In genomic region chr3:25787689-25788088, GRCh38 we compare ENCODE assay signal across 24 cellular contexts. TPM values are rescaled to one million over a fixed set of nuclear protein-coding genes. Genes with fewer than 3 reads are reported as not detected.
A peak's percentile ranks its signal among the peaks of the same experiment; 100 is the strongest.
DNase-seq lines count a peak whose midpoint lies in the region; ATAC-seq and TF ChIP-seq lines count a peak whose summit lies in the region.
"Had no signal": no experiment of that assay in that cellular context is flagged by ENCODE, and none has a peak within 500 bp of the region (broad histone marks: within the 10 kb centered on the region; RNA-seq: fewer than 3 reads in every experiment).

No MANE protein-coding gene starts in this region.

- H3K9ac ChIP-seq in BLaER1 treated with 17β-estradiol and CSF1 and Interleukin-3, amounts not matched to agents 10 nM and 100 nM: no peak overlapping the region
- H3K9ac ChIP-seq in DND-41 (ENCODE audit: low read depth, low read length): no peak overlapping the region
- H3K9ac ChIP-seq in SU-DHL-6 (ENCODE audit: low read length): no peak overlapping the region
- H3K9ac ChIP-seq: GM23248 had no signal

- H3K9me2 ChIP-seq in SU-DHL-6 (replicated peaks; ENCODE audit: insufficient read depth, low read length): no peaks in the 10 kb centered on the region

- no peaks in the 10 kb centered on the region for H3K9me3 ChIP-seq in BLaER1 treated with 17β-estradiol and CSF1 and Interleukin-3, amounts not matched to agents 10 nM and 100 nM (replicated peaks in 1 of 11)
- H3K9me3 ChIP-seq in DND-41 (ENCODE audit: insufficient read depth, low read length, severe bottlenecking): no peaks in the 10 kb centered on the region
- H3K9me3 ChIP-seq in SU-DHL-6 (ENCODE audit: insufficient read depth, low read length): no peaks in the 10 kb centered on the region
- no peaks in the 10 kb centered on the region for H3K9me3 ChIP-seq in naive thymus-derived CD4-positive, alpha-beta T cell (ENCODE audit: control insufficient read depth in 2 of 3, low read length in 3 of 3)
- H3K9me3 ChIP-seq: MG63, sigmoid colon, SJCRH30, stomach, tibial artery had no signal

- H3K36me3 ChIP-seq in BLaER1 treated with 17β-estradiol and CSF1 and Interleukin-3, amounts not matched to agents 10 nM and 100 nM: peaks cover 0 to 19% (median 0%) of the 10 kb centered on the region in 11 experiments; a peak in 8 of 22 replicates
- H3K36me3 ChIP-seq in DND-41 (ENCODE audit: insufficient read depth, low read length) (peaks cover 10% of the 10 kb centered on the region; the same call in 1 of the 2 replicates), SU-DHL-6 (ENCODE audit: low read length) (no peaks in the 10 kb centered on the region)
- peaks cover 0 to 5% (median 0%) of the 10 kb centered on the region in 3 experiments for H3K36me3 ChIP-seq in naive thymus-derived CD4-positive, alpha-beta T cell (ENCODE audit: control insufficient read depth in 2 of 3, insufficient read depth in 3 of 3, low read length in 3 of 3)
- H3K36me3 ChIP-seq: MG63, sigmoid colon, SJCRH30, stomach, tibial artery had no signal

- H3K4me1 ChIP-seq in BLaER1 treated with 17β-estradiol and CSF1 and Interleukin-3, amounts not matched to agents 10 nM and 100 nM: peaks cover 35 to 77% (median 61%) of the 10 kb centered on the region in 10 experiments
- H3K4me1 ChIP-seq in DND-41 (ENCODE audit: insufficient read depth, low read length): peaks cover 55% of the 10 kb centered on the region
- H3K4me1 ChIP-seq in naive thymus-derived CD4-positive, alpha-beta T cell (ENCODE audit: control insufficient read depth in 2 of 2, insufficient read depth in 2 of 2, low read length in 2 of 2): peaks cover 6 to 20% of the 10 kb centered on the region in 2 donors

- H3K27ac Mint-ChIP-seq in naive thymus-derived CD4-positive, alpha-beta T cell: peak overlapping the region in 5 of 9 donors; percentile 3 to 67 (median 14)
- H3K27ac Mint-ChIP-seq: CD8-positive, alpha-beta T cell had no signal

- POLR2A ChIA-PET in naive thymus-derived CD4-positive, alpha-beta T cell (lab: Charles Lee): no interaction called here

- H3K27me3 Mint-ChIP-seq in naive thymus-derived CD4-positive, alpha-beta T cell: no peaks in the 10 kb centered on the region
- H3K27me3 Mint-ChIP-seq: IgD-negative memory B cell; memory B cell; naive thymus-derived CD8-positive, alpha-beta T cell had no signal

- no peak for DNase-seq in DND-41
- DNase-seq in naive thymus-derived CD4-positive, alpha-beta T cell: no peak
- no peak for DNase-seq in NCI-H187 (lab: John Stamatoyannopoulos, UW)
- DNase-seq: activated CD4-positive, alpha-beta T cell treated with anti-CD3 and anti-CD28 coated beads for 48 hours; activated CD8-positive, alpha-beta memory T cell treated with anti-CD3 and anti-CD28 coated beads, Interleukin-2, amount 50 U/mL, for 48 hours; CD8-positive, alpha-beta T cell; GDM1; GM23248; left cardiac atrium; MG63; naive thymus-derived CD8-positive, alpha-beta T cell; posterior cingulate gyrus; sigmoid colon; SJCRH30; stimulated activated CD4-positive, alpha-beta T cell treated with anti-CD3 and anti-CD28 coated beads, Interleukin-15, amount 100 ng/mL, for 24 hours; stomach; tibial artery had no signal

- no peak overlapping the region; a peak in 1 of 22 replicates for H3K27ac ChIP-seq in BLaER1 treated with 17β-estradiol and CSF1 and Interleukin-3, amounts not matched to agents 10 nM and 100 nM
- H3K27ac ChIP-seq in DND-41 (ENCODE audit: low read length): no peak overlapping the region
- no peak overlapping the region for H3K27ac ChIP-seq in SU-DHL-6 (ENCODE audit: low read depth, low read length)
- H3K27ac ChIP-seq in naive thymus-derived CD4-positive, alpha-beta T cell (ENCODE audit: low read depth, low read length): no peak overlapping the region
- H3K27ac ChIP-seq: GM23248, sigmoid colon, SJCRH30, stomach had no signal

- H3K4me3 Mint-ChIP-seq in naive thymus-derived CD4-positive, alpha-beta T cell: peak overlapping the region in 4 of 10 donors; percentile 46 to 87 (median 50)

- peaks cover 20 to 61% (median 52%) of the 10 kb centered on the region in 7 donors for H3K4me1 Mint-ChIP-seq in naive thymus-derived CD4-positive, alpha-beta T cell

- H3F3A ChIP-seq in SU-DHL-6 (ENCODE audit: insufficient read depth): peaks cover 23% of the 10 kb centered on the region

- peak overlapping the region in 9 of 11 experiments; percentile 2 to 91 (median 84); a peak in 11 of 22 replicates for H3K4me2 ChIP-seq in BLaER1 treated with 17β-estradiol and CSF1 and Interleukin-3, amounts not matched to agents 10 nM and 100 nM
- peak overlapping the region; percentile 87; the same call in 1 of the 2 replicates for H3K4me2 ChIP-seq in DND-41 (ENCODE audit: insufficient read depth, low read length)
- peak overlapping the region; percentile 77 for H3K4me2 ChIP-seq in SU-DHL-6 (ENCODE audit: low read depth, low read length, poor library complexity, severe bottlenecking)

- no peak overlapping the region for H2AFZ ChIP-seq in DND-41 (ENCODE audit: low read depth, low read length)
- no peak overlapping the region for H2AFZ ChIP-seq in SU-DHL-6 (ENCODE audit: low read depth, low read length, severe bottlenecking)

- ATAC-seq in DND-41 (ENCODE audit: insufficient read depth, low read depth) (no peak), GM21367 (IDR thresholded peaks at IDR 0.05; ENCODE audit: unreplicated experiment) (no peak), GM21390 (IDR thresholded peaks at IDR 0.05; ENCODE audit: unreplicated experiment) (no peak)
- no peak for ATAC-seq in naive thymus-derived CD4-positive, alpha-beta T cell
- ATAC-seq: CD8-positive, alpha-beta T cell; left cardiac atrium; naive thymus-derived CD8-positive, alpha-beta T cell; Panc1 had no signal

- no peak overlapping the region for H3K4me3 ChIP-seq in BLaER1 treated with 17β-estradiol and CSF1 and Interleukin-3, amounts not matched to agents 10 nM and 100 nM
- no peak overlapping the region for H3K4me3 ChIP-seq in DND-41 (ENCODE audit: low read depth in 1 of 2, low read length in 2 of 2)
- H3K4me3 ChIP-seq in SU-DHL-6 (ENCODE audit: insufficient read depth, low read length, poor library complexity, severe bottlenecking): no peak overlapping the region
- no peak overlapping the region for H3K4me3 ChIP-seq in naive thymus-derived CD4-positive, alpha-beta T cell (ENCODE audit: low read length)
- H3K4me3 ChIP-seq: GM23248, MG63, sigmoid colon, SJCRH30, stomach, tibial artery had no signal

- peaks cover 42% of the 10 kb centered on the region for H3K79me2 ChIP-seq in DND-41 (ENCODE audit: insufficient read depth, low read length)
- peaks cover 8% of the 10 kb centered on the region for H3K79me2 ChIP-seq in SU-DHL-6 (ENCODE audit: insufficient read depth, low read length)

- intact Hi-C loops in naive thymus-derived CD4-positive, alpha-beta T cell (cut with micrococcal nuclease): loop anchor here in 1 of 2 donors (10.0 kb wide), 1 partner anchor 1873 kb away; the partner anchor contains the start of genes NKIRAS1 and RPL15

- H4K20me1 ChIP-seq in BLaER1 treated with 17β-estradiol and CSF1 and Interleukin-3, amounts not matched to agents 10 nM and 100 nM: peaks cover 0 to 4% (median 0%) of the 10 kb centered on the region in 11 experiments; a peak in 3 of 22 replicates
- H4K20me1 ChIP-seq in DND-41 (ENCODE audit: insufficient read depth, low read length): no peaks in the 10 kb centered on the region
- no peaks in the 10 kb centered on the region for H4K20me1 ChIP-seq in SU-DHL-6 (ENCODE audit: low read depth, low read length)

- TF ChIP-seq CTCF in DND-41 (IDR thresholded peaks at IDR 0.05; ENCODE audit: borderline replicate concordance, extremely low read depth, low read length, poor library complexity, severe bottlenecking) (no peak), SU-DHL-6 (IDR thresholded peaks at IDR 0.05; ENCODE audit: insufficient read depth, low read length, poor library complexity, severe bottlenecking) (no peak)

- H3K27me3 ChIP-seq in BLaER1 treated with 17β-estradiol and CSF1 and Interleukin-3, amounts not matched to agents 10 nM and 100 nM: no peaks in the 10 kb centered on the region
- H3K27me3 ChIP-seq in DND-41 (ENCODE audit: insufficient read depth, low read length, poor library complexity) (no peaks in the 10 kb centered on the region), SU-DHL-6 (ENCODE audit: low read length) (no peaks in the 10 kb centered on the region)
- no peaks in the 10 kb centered on the region for H3K27me3 ChIP-seq in naive thymus-derived CD4-positive, alpha-beta T cell (ENCODE audit: control insufficient read depth in 2 of 2, insufficient read depth in 2 of 2, low read length in 2 of 2)
- H3K27me3 ChIP-seq: MG63, sigmoid colon, SJCRH30, stomach, tibial artery had no signal

- H3K9me3 Mint-ChIP-seq in naive thymus-derived CD4-positive, alpha-beta T cell: no peaks in the 10 kb centered on the region
- H3K9me3 Mint-ChIP-seq: CD8-positive, alpha-beta T cell; IgD-negative memory B cell; memory B cell; naive thymus-derived CD8-positive, alpha-beta T cell had no signal

- H3K36me3 Mint-ChIP-seq in naive thymus-derived CD4-positive, alpha-beta T cell: peaks cover 0 to 20% (median 0%) of the 10 kb centered on the region in 5 donors
- H3K36me3 Mint-ChIP-seq: IgD-negative memory B cell had no signal

- CTCF ChIA-PET in naive thymus-derived CD4-positive, alpha-beta T cell (lab: Charles Lee): no interaction called here

RNA-seq across cellular contexts. Expression of gene OXSM, which starts 2.2 kb away (rescaled TPM):
- total RNA-seq in naive thymus-derived CD4-positive, alpha-beta T cell: 10 to 100 TPM; 10.6 to 16.5 (median 13.2) TPM
- 10 to 100 TPM; 14.6 to 21.2 TPM for polyA plus RNA-seq in naive thymus-derived CD4-positive, alpha-beta T cell

RNA-seq across cellular contexts. Expression of gene NGLY1, which starts 4.4 kb away (rescaled TPM):
- total RNA-seq in naive thymus-derived CD4-positive, alpha-beta T cell: 10 to 100 TPM; 66.1 to 84.1 (median 70.4) TPM
- 10 to 100 TPM; 39.7 to 53.0 TPM for polyA plus RNA-seq in naive thymus-derived CD4-positive, alpha-beta T cell
